ENCODE assay signal across 8 cellular contexts in the genomic region with DNA sequence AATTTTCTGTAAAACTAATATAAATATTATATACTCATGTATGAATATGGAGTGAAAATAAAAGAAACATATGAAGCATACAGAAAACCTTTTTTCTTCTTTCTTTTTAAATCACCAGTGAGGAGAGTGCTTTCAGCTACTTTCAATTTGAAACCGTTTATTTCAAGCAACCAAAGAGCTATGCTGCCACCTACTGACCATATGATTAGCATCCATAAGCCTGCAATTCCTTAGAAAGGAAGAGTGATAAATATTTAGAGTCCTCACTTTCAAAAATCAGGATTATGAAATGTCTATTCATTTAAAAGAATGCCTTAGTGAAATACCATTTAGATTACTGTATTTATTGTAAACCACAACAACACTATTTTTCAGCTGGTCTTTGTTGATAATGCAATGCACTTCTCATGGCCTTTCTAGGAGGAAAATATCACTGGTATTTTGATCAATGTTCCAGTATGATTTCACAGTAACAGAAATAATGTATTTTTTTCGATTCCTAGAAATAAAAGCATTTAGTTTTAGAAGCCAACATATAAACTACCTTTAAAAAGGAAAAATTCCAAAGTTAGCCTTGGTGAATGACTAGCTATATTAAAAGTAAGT.
DNase-seq lines count a peak whose midpoint lies in the region; ATAC-seq and TF ChIP-seq lines count a peak whose summit lies in the region.

No MANE protein-coding gene starts in this region.

- H3K27ac Mint-ChIP-seq in CD14-positive monocyte: no peak overlapping the region

- no peak overlapping the region for H3K4me3 Mint-ChIP-seq in CD14-positive monocyte

- H3K9me3 ChIP-seq in parathyroid adenoma (ENCODE audit: control insufficient read depth, low read length): no peaks in the 10 kb centered on the region

- H3K36me3 Mint-ChIP-seq in CD14-positive monocyte: no peaks in the 10 kb centered on the region

- no peaks in the 10 kb centered on the region for H3K4me1 ChIP-seq in parathyroid adenoma

- H3K9me3 Mint-ChIP-seq in CD14-positive monocyte: peaks cover 0 to 2% (median 0%) of the 10 kb centered on the region in 7 donors

- no peak overlapping the region for H2AFZ ChIP-seq in parathyroid adenoma

- H3K36me3 ChIP-seq in parathyroid adenoma (ENCODE audit: control insufficient read depth, insufficient read depth, low read length): no peaks in the 10 kb centered on the region

- no peaks in the 10 kb centered on the region for H3K27me3 ChIP-seq in parathyroid adenoma (ENCODE audit: control insufficient read depth, insufficient read depth, low read length)

- no peak overlapping the region for H3K27ac ChIP-seq in parathyroid adenoma

- H3K27me3 Mint-ChIP-seq in CD14-positive monocyte (ENCODE audit: low read depth in 3 of 3): peaks cover 0 to 1% (median 0%) of the 10 kb centered on the region in 3 donors

- H3K4me1 Mint-ChIP-seq in CD14-positive monocyte: no peaks in the 10 kb centered on the region

- peak; percentile 62 for TF ChIP-seq CTCF in CD14-positive monocyte (IDR thresholded peaks at IDR 0.05)
- TF ChIP-seq CTCF in fibroblast of the aortic adventitia (IDR thresholded peaks at IDR 0.05; ENCODE audit: insufficient read depth, low read length): peak; percentile 79
- peak; percentile 40 for TF ChIP-seq CTCF in parathyroid adenoma (IDR thresholded peaks at IDR 0.05)

- H3K79me2 ChIP-seq in parathyroid adenoma: no peaks in the 10 kb centered on the region

- DNase-seq in CD14-positive monocyte (ENCODE audit: low spot score) (no peak), NCI-H128 (lab: John Stamatoyannopoulos, UW; ENCODE audit: unreplicated experiment) (peak; percentile 15), SKM-1 (lab: John Stamatoyannopoulos, UW; ENCODE audit: unreplicated experiment) (peak; percentile 60), fibroblast of the aortic adventitia (ENCODE audit: low read depth) (peak; percentile 89), cerebellar nuclear complex (lab: John Stamatoyannopoulos, UW) (no peak)

- peak; percentile 89 for ATAC-seq in GM18508 (IDR thresholded peaks at IDR 0.05; ENCODE audit: insufficient read depth, unreplicated experiment)
- ATAC-seq in HG02884 (IDR thresholded peaks at IDR 0.05; ENCODE audit: unreplicated experiment): peak; percentile 92

- H3K4me3 ChIP-seq in fibroblast of the aortic adventitia (ENCODE audit: low read depth, low read length) (no peak overlapping the region), parathyroid adenoma (ENCODE audit: low read depth, low read length) (no peak overlapping the region)

- H3K4me2 ChIP-seq in parathyroid adenoma (ENCODE audit: low read length): no peak overlapping the region

- intact Hi-C loops in CD14-positive monocyte (cut with micrococcal nuclease): no loop called here

- no peak overlapping the region for H3K9ac ChIP-seq in parathyroid adenoma

Comparison
In these comparisons a context has a peak if more than half of its experiments do, and no peak if none do; other contexts are left out.
1. DNase-seq: peak in NCI-H128 (single experiment), SKM-1 (single experiment) and fibroblast of the aortic adventitia (single experiment); none in CD14-positive monocyte (single experiment) and cerebellar nuclear complex (0 of 2).
2. Peak in every context shown above with its lines, with median percentiles within 50 percentile points of each other: CTCF ChIP-seq.